Comparison of ENCODE assay signal across 10 cellular contexts in the genomic region with DNA sequence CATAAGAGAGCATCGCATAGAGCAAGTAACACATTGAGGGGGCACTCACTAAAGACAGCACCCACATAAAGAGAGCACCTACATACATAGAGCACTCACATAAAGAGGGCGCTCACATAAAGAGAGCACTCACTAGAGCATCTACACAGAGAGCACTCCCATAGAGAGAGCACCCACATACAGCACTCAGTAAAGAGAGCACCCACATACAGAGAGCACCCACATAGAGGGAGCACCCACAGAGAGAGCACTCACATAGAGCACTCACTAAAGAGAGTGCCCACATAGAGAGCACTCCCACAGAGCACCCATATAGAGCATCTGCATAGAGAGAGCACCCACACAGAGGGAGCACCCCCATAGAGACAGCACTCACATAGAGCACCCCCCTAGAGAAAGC. TPM values are rescaled to one million over a fixed set of nuclear protein-coding genes. Genes with fewer than 3 reads are reported as not detected.
DNase-seq lines count a peak whose midpoint lies in the region; ATAC-seq and TF ChIP-seq lines count a peak whose summit lies in the region.
"Had no signal": no experiment of that assay in that cellular context is flagged by ENCODE, and none has a peak within 500 bp of the region (broad histone marks: within the 10 kb centered on the region; RNA-seq: fewer than 3 reads in every experiment).

No MANE protein-coding gene starts in this region.

- no peak overlapping the region for H3K4me3 ChIP-seq in SU-DHL-6 (ENCODE audit: insufficient read depth, low read length, poor library complexity, severe bottlenecking)
- H3K4me3 ChIP-seq in neural progenitor cell, result no peak overlapping the region

- intact Hi-C loops in activated CD4-positive, alpha-beta T cell treated with anti-CD3 and anti-CD28 coated beads for 36 hours (cut with DNase I, micrococcal nuclease), result loop anchor here (1.0 to 10.0 kb wide), 8 partner anchors 48 to 418 kb away; partner anchors contain the start of genes INSIG1 (in 2 of the 2) and PAXIP1 (in 2 of the 2)

- H3K79me2 ChIP-seq in SU-DHL-6 (ENCODE audit: insufficient read depth, low read length) (no peaks in the 10 kb centered on the region), neural progenitor cell (ENCODE audit: low read depth) (no peaks in the 10 kb centered on the region)

- no peak for DNase-seq in activated CD4-positive, alpha-beta T cell treated with anti-CD3 and anti-CD28 coated beads for 36 hours
- DNase-seq in activated CD4-positive, alpha-beta T cell treated with anti-CD3 and anti-CD28 coated beads for 48 hours, result no peak
- DNase-seq in neural progenitor cell (ENCODE audit: low spot score), result no peak
- no peak for DNase-seq in stimulated activated CD4-positive, alpha-beta T cell treated with anti-CD3 and anti-CD28 coated beads, Interleukin-15, amount 100 ng/mL, for 24 hours
- DNase-seq in Ammon's horn (ENCODE audit: low spot score), result no peak
- no peak for DNase-seq in NCI-H1930 (lab: John Stamatoyannopoulos, UW)

- H3K9me3 ChIP-seq in SU-DHL-6 (ENCODE audit: insufficient read depth, low read length), result no peaks in the 10 kb centered on the region
- H3K9me3 ChIP-seq in neural progenitor cell (ENCODE audit: low read depth), result no peaks in the 10 kb centered on the region
- H3K9me3 ChIP-seq: neutrophil had no signal

- no peak overlapping the region for H3K27ac Mint-ChIP-seq in activated CD4-positive, alpha-beta T cell treated with anti-CD3 and anti-CD28 coated beads for 36 hours
- no peak overlapping the region for H3K27ac Mint-ChIP-seq in neural progenitor cell
- H3K27ac Mint-ChIP-seq: activated naive CD4-positive, alpha-beta T cell treated with anti-CD3 and anti-CD28 coated beads, Interleukin-2, amount 10 ng/mL, durations not matched to agents 7 days and 5 days had no signal

- H3K4me3 Mint-ChIP-seq in activated CD4-positive, alpha-beta T cell treated with anti-CD3 and anti-CD28 coated beads for 36 hours, result peak overlapping the region; percentile 57
- H3K4me3 Mint-ChIP-seq in neural progenitor cell, result peak overlapping the region; percentile 65

- H4K20me1 ChIP-seq in SU-DHL-6 (ENCODE audit: low read depth, low read length) (no peaks in the 10 kb centered on the region), neural progenitor cell (ENCODE audit: low read depth) (peaks cover 2% of the 10 kb centered on the region)

- ATAC-seq in activated CD4-positive, alpha-beta T cell treated with anti-CD3 and anti-CD28 coated beads for 36 hours, result peak; percentile 8
- ATAC-seq in GM19455 (IDR thresholded peaks at IDR 0.05; ENCODE audit: unreplicated experiment), result peak; percentile 9

- peaks cover 14% of the 10 kb centered on the region for H3K4me1 Mint-ChIP-seq in activated CD4-positive, alpha-beta T cell treated with anti-CD3 and anti-CD28 coated beads for 36 hours
- peaks cover 13% of the 10 kb centered on the region for H3K4me1 Mint-ChIP-seq in neural progenitor cell

- H3K36me3 ChIP-seq in SU-DHL-6 (ENCODE audit: low read length), result no peaks in the 10 kb centered on the region
- no peaks in the 10 kb centered on the region for H3K36me3 ChIP-seq in neural progenitor cell
- H3K36me3 ChIP-seq: neutrophil had no signal

- peaks cover 3% of the 10 kb centered on the region for H3K27me3 Mint-ChIP-seq in activated CD4-positive, alpha-beta T cell treated with anti-CD3 and anti-CD28 coated beads for 36 hours
- H3K27me3 Mint-ChIP-seq in neural progenitor cell (ENCODE audit: insufficient read depth, low read depth), result peaks cover 10% of the 10 kb centered on the region

- POLR2A ChIA-PET in activated CD4-positive, alpha-beta T cell treated with anti-CD3 and anti-CD28 coated beads for 36 hours (lab: Charles Lee), result interaction anchor here (0.6 to 0.9 kb wide), 3 partner anchors 35 to 418 kb away, joined by 4 to 5 read pairs (median 4); no protein-coding TSS in a partner anchor

- H3K9ac ChIP-seq in SU-DHL-6 (ENCODE audit: low read length) (peak overlapping the region; percentile 68; the same call in 1 of the 2 replicates), neural progenitor cell (no peak overlapping the region)

- no peaks in the 10 kb centered on the region for H3K9me2 ChIP-seq in SU-DHL-6 (replicated peaks; ENCODE audit: insufficient read depth, low read length)

- H3K36me3 Mint-ChIP-seq in activated CD4-positive, alpha-beta T cell treated with anti-CD3 and anti-CD28 coated beads for 36 hours (ENCODE audit: low read depth), result no peaks in the 10 kb centered on the region
- H3K36me3 Mint-ChIP-seq in neural progenitor cell, result no peaks in the 10 kb centered on the region
- H3K36me3 Mint-ChIP-seq: activated naive CD4-positive, alpha-beta T cell treated with anti-CD3 and anti-CD28 coated beads, Interleukin-2, amount 10 ng/mL, durations not matched to agents 7 days and 5 days had no signal

- H3K4me1 ChIP-seq in neural progenitor cell, result no peaks in the 10 kb centered on the region

- TF ChIP-seq CTCF in SU-DHL-6 (IDR thresholded peaks at IDR 0.05; ENCODE audit: insufficient read depth, low read length, poor library complexity, severe bottlenecking), result no peak
- TF ChIP-seq CTCF in neural progenitor cell (IDR thresholded peaks at IDR 0.05), result no peak

- no peak overlapping the region for H3K27ac ChIP-seq in SU-DHL-6 (ENCODE audit: low read depth, low read length)
- no peak overlapping the region for H3K27ac ChIP-seq in neural progenitor cell
- H3K27ac ChIP-seq: neutrophil had no signal

- no peaks in the 10 kb centered on the region for H3K27me3 ChIP-seq in SU-DHL-6 (ENCODE audit: low read length)
- H3K27me3 ChIP-seq in neural progenitor cell, result peaks cover 40% of the 10 kb centered on the region

- CTCF ChIA-PET in activated CD4-positive, alpha-beta T cell treated with anti-CD3 and anti-CD28 coated beads for 36 hours (lab: Charles Lee), result interaction anchor here (0.6 to 3.3 kb wide), 34 partner anchors 8 to 985 kb away, joined by 3 to 21 read pairs (median 4); no protein-coding TSS in a partner anchor

- H3K4me2 ChIP-seq in SU-DHL-6 (ENCODE audit: low read depth, low read length, poor library complexity, severe bottlenecking) (peak overlapping the region; percentile 78), neural progenitor cell (peak overlapping the region; percentile 89)

- H2AFZ ChIP-seq in SU-DHL-6 (ENCODE audit: low read depth, low read length, severe bottlenecking) (no peak overlapping the region), neural progenitor cell (replicated peaks) (peak overlapping the region; percentile 98)

- H3K9me3 Mint-ChIP-seq in activated CD4-positive, alpha-beta T cell treated with anti-CD3 and anti-CD28 coated beads for 36 hours (ENCODE audit: low read depth), result no peaks in the 10 kb centered on the region
- peaks cover 5% of the 10 kb centered on the region for H3K9me3 Mint-ChIP-seq in neural progenitor cell
- H3K9me3 Mint-ChIP-seq: activated naive CD4-positive, alpha-beta T cell treated with anti-CD3 and anti-CD28 coated beads, Interleukin-2, amount 10 ng/mL, durations not matched to agents 7 days and 5 days had no signal

- no peaks in the 10 kb centered on the region for H3F3A ChIP-seq in SU-DHL-6 (ENCODE audit: insufficient read depth)
- no peaks in the 10 kb centered on the region for H3F3A ChIP-seq in neural progenitor cell (ENCODE audit: low read depth)

RNA-seq across cellular contexts. Expression of gene INSIG1, which starts 47.8 kb away (rescaled TPM):
- total RNA-seq in activated CD4-positive, alpha-beta T cell treated with anti-CD3 and anti-CD28 coated beads for 36 hours, result 100 to 1,000 TPM; 100 to 110 TPM
- 94.3 and 96.2 TPM in 2 replicates for total RNA-seq in neural progenitor cell (ENCODE audit: low replicate concordance)
